ENCODE assay signal across 8 cellular contexts in genomic region chr5:139774980-139775654, GRCh38.
A peak's percentile ranks its signal among the peaks of the same experiment; 100 is the strongest.
DNase-seq lines count a peak whose midpoint lies in the region; ATAC-seq and TF ChIP-seq lines count a peak whose summit lies in the region.

No MANE protein-coding gene starts in this region.

- DNase-seq in CMK (ENCODE audit: low read depth) (peak; percentile 48), T-helper 9 cell (peak; percentile 79), anterior cingulate cortex (lab: John Stamatoyannopoulos, UW) (peak in 50 of 58 donors; percentile 5 to 85 (median 58)), hippocampal formation (lab: John Stamatoyannopoulos, UW) (peak; percentile 35 to 72)
- DNase-seq in stimulated activated CD4-positive, alpha-beta T cell treated with anti-CD3 and anti-CD28 coated beads, Interleukin-15, amount 100 ng/mL, for 1 hour (ENCODE audit: low read depth in 1 of 2, low spot score in 1 of 2): peak; percentile 52 to 75

- ATAC-seq in GM21447 (IDR thresholded peaks at IDR 0.05; ENCODE audit: unreplicated experiment) (peak; percentile 80), GM18870 (IDR thresholded peaks at IDR 0.05; ENCODE audit: unreplicated experiment) (no peak)

- peak; percentile 93 for TF ChIP-seq CTCF in LNCAP (IDR thresholded peaks at IDR 0.05)
